ENCODE assay signal across 11 cellular contexts in genomic region chr1:38114231-38114630, GRCh38.
DNase-seq lines count a peak whose midpoint lies in the region; ATAC-seq and TF ChIP-seq lines count a peak whose summit lies in the region.
"Had no signal": no experiment of that assay in that cellular context is flagged by ENCODE, and none has a peak within 500 bp of the region (broad histone marks: within the 10 kb centered on the region; RNA-seq: fewer than 3 reads in every experiment).

No MANE protein-coding gene starts in this region.

- peak; percentile 6 for DNase-seq in stimulated activated CD4-positive, alpha-beta T cell treated with anti-CD3 and anti-CD28 coated beads, Interleukin-15, amount 100 ng/mL, for 24 hours
- DNase-seq in stimulated activated CD4-positive, alpha-beta T cell treated with anti-CD3 and anti-CD28 coated beads, Interleukin-4, amount 100 ng/mL, for 1 hour, result no peak
- DNase-seq in body of pancreas (peak; percentile 12 to 64 (median 35)), medulla oblongata (ENCODE audit: extremely low spot score) (peak; percentile 63), aorta (peak; percentile 81 to 83)
- DNase-seq: GDM1, HCEC 1CT, NCI-H510A had no signal

- no peaks in the 10 kb centered on the region for H3K36me3 ChIP-seq in body of pancreas (replicated peaks in 1 of 2; ENCODE audit: insufficient read depth in 1 of 2, low read depth in 2 of 2)
- no peaks in the 10 kb centered on the region for H3K36me3 ChIP-seq in aorta (ENCODE audit: control insufficient read depth in 1 of 2, insufficient read depth in 2 of 2, low read length in 1 of 2)

- intact Hi-C loops in body of pancreas (cut with DNase I) (no loop called here), aorta (cut with DNase I) (loop anchor here in 1 of 2 donors (5.0 kb wide), 1 partner anchor 122 kb away; the partner anchor contains the start of gene SF3A3)

- H3K27me3 ChIP-seq in body of pancreas (no peaks in the 10 kb centered on the region), aorta (ENCODE audit: control insufficient read depth in 1 of 2, insufficient read depth in 2 of 2, low read length in 1 of 2) (no peaks in the 10 kb centered on the region)

- no peaks in the 10 kb centered on the region for H3K9me3 ChIP-seq in body of pancreas
- no peaks in the 10 kb centered on the region for H3K9me3 ChIP-seq in aorta (ENCODE audit: control insufficient read depth, low read length)

- TF ChIP-seq POLR2A in body of pancreas (IDR thresholded peaks at IDR 0.05), result no peak

- no peak for TF ChIP-seq CTCF in body of pancreas (IDR thresholded peaks at IDR 0.05)

- no peak overlapping the region for H3K27ac ChIP-seq in body of pancreas
- peak overlapping the region; percentile 7 to 71 for H3K27ac ChIP-seq in aorta (ENCODE audit: low read depth in 1 of 2, low read length in 2 of 2)

- peak; percentile 45 for ATAC-seq in body of pancreas
- peak; percentile 71 for ATAC-seq in aorta (ENCODE audit: low FRiP score)
- ATAC-seq in HG03469 (IDR thresholded peaks at IDR 0.05; ENCODE audit: unreplicated experiment), result no peak
- ATAC-seq in HG03280 (IDR thresholded peaks at IDR 0.05; ENCODE audit: unreplicated experiment), result no peak
- no peak for ATAC-seq in GM18520 (IDR thresholded peaks at IDR 0.05; ENCODE audit: unreplicated experiment)

- H3K4me1 ChIP-seq in body of pancreas (no peaks in the 10 kb centered on the region), aorta (ENCODE audit: control insufficient read depth in 1 of 2, insufficient read depth in 2 of 2, low read length in 2 of 2) (no peaks in the 10 kb centered on the region)

- WGBS in body of pancreas, 2 donors, result 35 to 57% methylated on average over 9 to 10 of the region's 10 CpGs
- 4% methylated on average over 10 of the region's 10 CpGs for WGBS in aorta, 2 donors

- H3K4me3 ChIP-seq in body of pancreas (no peak overlapping the region), aorta (ENCODE audit: low read length in 2 of 2) (no peak overlapping the region)

Comparison
In these comparisons a context has a peak if more than half of its experiments do, and no peak if none do; other contexts are left out.
1. ATAC-seq: peak in body of pancreas (single experiment) and aorta (single experiment); none in HG03469 (single experiment), HG03280 (single experiment) and GM18520 (single experiment).
2. H3K27ac ChIP-seq: peak in aorta (2 of 2); none in body of pancreas (0 of 4).